Comparison of ENCODE assay signal across 1 cellular context in the genomic region with DNA sequence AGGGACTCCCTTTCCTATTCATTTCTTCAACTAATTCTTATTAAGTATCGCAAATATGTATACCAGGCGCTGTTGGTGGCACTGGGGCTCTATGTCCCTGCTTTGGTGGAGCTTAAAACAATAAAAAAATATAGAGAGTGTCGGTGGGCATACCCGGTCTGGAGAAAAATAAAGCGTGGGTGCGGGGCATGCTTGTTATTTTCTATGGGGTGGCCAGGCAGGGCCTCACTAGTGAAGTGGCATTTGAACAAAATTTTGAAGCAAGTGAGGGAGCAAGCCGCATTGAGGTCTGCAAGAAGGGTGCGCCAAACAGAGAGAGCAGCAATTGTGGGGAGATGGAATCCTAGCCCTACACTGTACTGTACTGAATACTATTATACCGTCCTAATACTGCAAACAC.
TF ChIP-seq lines count a peak whose summit lies in the region.

No MANE protein-coding gene starts in this region.

TF ChIP-seq in HepG2, 621 proteins besides CTCF, POLR2A, EP300 and RAD21:
- TF ChIP-seq TGIF2 (CRISPR knock-in tag; IDR thresholded peaks at IDR 0.05) = no peak
- TF ChIP-seq ZNF768 (CRISPR knock-in tag; IDR thresholded peaks at IDR 0.05) = no peak
- no peak for TF ChIP-seq ZNF451 (CRISPR knock-in tag; IDR thresholded peaks at IDR 0.05)
- TF ChIP-seq SAFB2 (CRISPR knock-in tag; IDR thresholded peaks at IDR 0.05; ENCODE audit: borderline replicate concordance, low read depth) = no peak
- no peak for TF ChIP-seq ZNF235 (CRISPR knock-in tag; IDR thresholded peaks at IDR 0.05; ENCODE audit: borderline replicate concordance)
